In the genomic region with DNA sequence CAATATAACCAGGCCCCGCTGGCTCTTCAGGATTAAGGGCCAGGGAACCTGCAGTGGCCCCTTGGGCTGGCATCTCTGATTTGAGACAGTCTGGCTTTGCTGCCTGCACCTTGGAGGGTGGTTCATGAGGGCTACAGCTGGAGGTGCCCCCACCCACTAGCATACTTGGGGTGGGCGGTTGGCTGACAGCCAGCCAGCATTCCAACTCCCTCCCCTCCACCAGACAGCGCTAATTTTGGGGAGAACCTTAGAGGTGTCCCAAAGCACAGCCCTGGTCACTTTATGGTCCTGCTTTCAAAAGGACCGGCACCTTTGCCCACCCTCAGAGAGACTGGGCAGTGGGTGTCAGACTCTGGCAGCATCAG, we compare ENCODE assay signal across 17 cellular contexts.
"Had no signal": no experiment of that assay in that cellular context is flagged by ENCODE, and none has a peak within 500 bp of the region (broad histone marks: within the 10 kb centered on the region; RNA-seq: fewer than 3 reads in every experiment).

No MANE protein-coding gene starts in this region.

- H3K27ac ChIP-seq: ascending aorta, foreskin keratinocyte, psoas muscle, stomach had no signal

- H3K36me3 ChIP-seq: ascending aorta, stomach had no signal

- H3K4me3 ChIP-seq: ascending aorta, psoas muscle, stomach had no signal

- H3K9me3 ChIP-seq: ascending aorta, psoas muscle, SK-N-SH, stomach had no signal

- H3K9me2 ChIP-seq: SK-N-SH had no signal

- DNase-seq: activated CD4-positive, alpha-beta T cell treated with anti-CD3 and anti-CD28 coated beads, Interleukin-2, amount 10 ng/mL, durations not matched to agents 24 days and 14 days; activated CD8-positive, alpha-beta T cell treated with anti-CD3 and anti-CD28 coated beads for 36 hours; activated naive CD4-positive, alpha-beta T cell treated with Interleukin-2 at 50 U/mL for 16 hours; activated T-cell treated with anti-CD3 and anti-CD28 coated beads, Interleukin-2, amount 50 U/mL, for 1 hour; foreskin keratinocyte; glutamatergic neuron; hypothalamus; islet precursor cell; psoas muscle; SK-N-SH; stimulated activated CD4-positive, alpha-beta T cell treated with anti-CD3 and anti-CD28 coated beads, Interleukin-4, amount 100 ng/mL, for 24 hours; stomach had no signal

- ATAC-seq: activated CD8-positive, alpha-beta T cell treated with anti-CD3 and anti-CD28 coated beads for 36 hours; activated T-helper 17 cell treated with anti-CD3 and anti-CD28 coated beads, Interleukin-2, amount 50 U/mL, for 72 hours; foreskin keratinocyte; psoas muscle; right cardiac atrium; stimulated activated effector memory CD8-positive, alpha-beta T cell treated with anti-CD3 and anti-CD28 coated beads, Interleukin-12 subunit alpha, Interleukin-12 subunit beta, amount 100 ng/mL, for 72 hours; WTC11 had no signal

- H3K9ac ChIP-seq: SK-N-SH had no signal

- H3K27me3 ChIP-seq: ascending aorta had no signal

- H3K4me2 ChIP-seq: SK-N-SH had no signal

- H3K4me1 ChIP-seq: ascending aorta, foreskin keratinocyte, psoas muscle had no signal
